ENCODE assay signal across 20 cellular contexts in the genomic region with DNA sequence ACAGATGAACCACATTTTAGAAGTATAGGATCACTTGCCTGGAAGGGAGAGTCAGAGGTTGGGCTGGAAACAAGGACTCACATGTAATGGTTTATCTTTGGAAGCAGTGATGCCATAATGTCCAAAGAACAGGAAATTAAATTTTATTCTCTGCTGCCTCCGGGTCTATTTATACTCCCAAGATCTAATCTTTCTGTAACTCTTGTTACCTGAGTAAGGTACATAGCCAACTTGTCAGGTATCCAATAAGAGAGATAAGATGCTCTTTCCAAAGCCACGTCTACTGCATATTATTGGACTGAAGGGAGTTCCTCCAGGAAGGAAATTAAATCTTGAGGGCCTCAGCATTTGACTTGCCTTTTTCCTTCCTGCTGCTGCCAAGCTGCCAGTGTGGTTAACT.
"Had no signal": no experiment of that assay in that cellular context is flagged by ENCODE, and none has a peak within 500 bp of the region (broad histone marks: within the 10 kb centered on the region; RNA-seq: fewer than 3 reads in every experiment).

No MANE protein-coding gene starts in this region.

- DNase-seq: Kasumi-1, MG63, NCI-H1092, NCI-H1105 treated with DMSO at 0.1 percent for 48 hours, NCI-H1417 treated with DMSO at 0.1 percent for 48 hours, NCI-H146, NCI-H1930, NCI-H2081, NCI-H2107, NCI-H2227 treated with DMSO at 0.1 percent for 48 hours, NCI-H526 treated with DMSO at 0.1 percent for 48 hours, NCI-H774, RPMI8226, SHP77 had no signal

- H3K4me3 ChIP-seq: K562, MG63, SJSA1, SK-N-MC had no signal

- H3K27ac Mint-ChIP-seq: IgD-negative memory B cell had no signal

- H3K27me3 ChIP-seq: SJSA1 had no signal

- H3K4me3 Mint-ChIP-seq: IgD-negative memory B cell had no signal

- H3K27ac ChIP-seq: HL-60, KMS-11, SJSA1, SK-N-MC had no signal

- ATAC-seq: K562 had no signal

- H3K4me1 ChIP-seq: SJSA1 had no signal

- H3K9me3 ChIP-seq: MG63, SJSA1 had no signal

- H3K9ac ChIP-seq: KMS-11 had no signal

- H3K9me3 Mint-ChIP-seq: IgD-negative memory B cell had no signal

- H3K36me3 ChIP-seq: MG63, SJSA1 had no signal

- H3K4me2 ChIP-seq: KMS-11 had no signal

- H3K27me3 Mint-ChIP-seq: IgD-negative memory B cell had no signal
